11 cellular contexts compared by ENCODE assay signal in genomic region chr3:57112206-57112605, GRCh38. TPM values are rescaled to one million over a fixed set of nuclear protein-coding genes. Genes with fewer than 3 reads are reported as not detected.
DNase-seq lines count a peak whose midpoint lies in the region; ATAC-seq and TF ChIP-seq lines count a peak whose summit lies in the region.
"Had no signal": no experiment of that assay in that cellular context is flagged by ENCODE, and none has a peak within 500 bp of the region (broad histone marks: within the 10 kb centered on the region; RNA-seq: fewer than 3 reads in every experiment).

No MANE protein-coding gene starts in this region.

- H3K4me1 ChIP-seq in esophagus squamous epithelium = peaks cover 0 to 25% (median 0%) of the 10 kb centered on the region in 3 donors

- no peak overlapping the region for H3K27ac Mint-ChIP-seq in effector memory CD8-positive, alpha-beta T cell
- H3K27ac Mint-ChIP-seq in stimulated activated effector memory CD8-positive, alpha-beta T cell treated with anti-CD3 and anti-CD28 coated beads, Interleukin-12 subunit alpha, Interleukin-12 subunit beta, amount 100 ng/mL, for 72 hours = peak overlapping the region; percentile 54

- H3K9me3 ChIP-seq in esophagus squamous epithelium = no peaks in the 10 kb centered on the region

- H3K36me3 Mint-ChIP-seq in effector memory CD8-positive, alpha-beta T cell (ENCODE audit: insufficient read depth) = no peaks in the 10 kb centered on the region
- no peaks in the 10 kb centered on the region for H3K36me3 Mint-ChIP-seq in stimulated activated effector memory CD8-positive, alpha-beta T cell treated with anti-CD3 and anti-CD28 coated beads, Interleukin-12 subunit alpha, Interleukin-12 subunit beta, amount 100 ng/mL, for 72 hours

- no peak overlapping the region for H3K4me3 ChIP-seq in esophagus squamous epithelium

- no peak for TF ChIP-seq POLR2A in esophagus squamous epithelium (IDR thresholded peaks at IDR 0.05)

- DNase-seq in NOMO-1 treated with DMSO at 0.1 percent for 48 hours (lab: John Stamatoyannopoulos, UW; ENCODE audit: unreplicated experiment) = peak; percentile 38
- DNase-seq in NOMO-1 treated with dmso at 0.1 percent for 144 hours (lab: John Stamatoyannopoulos, UW; ENCODE audit: unreplicated experiment) = no peak
- peak; percentile 6 for DNase-seq in NCI-H69 (lab: John Stamatoyannopoulos, UW)
- no peak for DNase-seq in effector memory CD8-positive, alpha-beta T cell
- no peak for DNase-seq in stimulated activated effector memory CD8-positive, alpha-beta T cell treated with anti-CD3 and anti-CD28 coated beads, Interleukin-12 subunit alpha, Interleukin-12 subunit beta, amount 100 ng/mL, for 72 hours (ENCODE audit: low spot score in 2 of 2)
- no peak for DNase-seq in esophagus squamous epithelium (lab: John Stamatoyannopoulos, UW)
- DNase-seq: activated CD4-positive, alpha-beta T cell treated with anti-CD3 and anti-CD28 coated beads, Interleukin-2, amount 50 U/mL, for 4 hours; AML-193; NK-92 treated with Interleukin-12 subunit alpha and Interleukin-12 subunit beta, amount 100 ng/mL, for 24 hours had no signal

- H3K27me3 ChIP-seq in esophagus squamous epithelium = no peaks in the 10 kb centered on the region

- WGBS in esophagus squamous epithelium, 2 donors = 67 to 72% methylated on average over 5 of the region's 5 CpGs

- TF ChIP-seq CTCF in esophagus squamous epithelium (IDR thresholded peaks at IDR 0.05) = peak in 2 of 6 experiments; percentile 4 to 31

- peaks cover 7 to 13% of the 10 kb centered on the region in 2 donors for H3K4me1 Mint-ChIP-seq in effector memory CD8-positive, alpha-beta T cell (ENCODE audit: low read depth in 2 of 2)
- H3K4me1 Mint-ChIP-seq in stimulated activated effector memory CD8-positive, alpha-beta T cell treated with anti-CD3 and anti-CD28 coated beads, Interleukin-12 subunit alpha, Interleukin-12 subunit beta, amount 100 ng/mL, for 72 hours = peaks cover 12% of the 10 kb centered on the region

- ATAC-seq in effector memory CD8-positive, alpha-beta T cell (replicated peaks) = no peak
- ATAC-seq in stimulated activated effector memory CD8-positive, alpha-beta T cell treated with anti-CD3 and anti-CD28 coated beads, Interleukin-12 subunit alpha, Interleukin-12 subunit beta, amount 100 ng/mL, for 72 hours = no peak
- ATAC-seq in HG03159 (IDR thresholded peaks at IDR 0.05; ENCODE audit: unreplicated experiment) (no peak), GM18519 (IDR thresholded peaks at IDR 0.05; ENCODE audit: low FRiP score, unreplicated experiment) (no peak)

- intact Hi-C loops in esophagus squamous epithelium (cut with DNase I) = no loop called here

- no peaks in the 10 kb centered on the region for H3K9me3 Mint-ChIP-seq in effector memory CD8-positive, alpha-beta T cell
- H3K9me3 Mint-ChIP-seq in stimulated activated effector memory CD8-positive, alpha-beta T cell treated with anti-CD3 and anti-CD28 coated beads, Interleukin-12 subunit alpha, Interleukin-12 subunit beta, amount 100 ng/mL, for 72 hours = no peaks in the 10 kb centered on the region

- no peak overlapping the region for H3K27ac ChIP-seq in esophagus squamous epithelium

- H3K27me3 Mint-ChIP-seq in effector memory CD8-positive, alpha-beta T cell = peaks cover 13 to 15% of the 10 kb centered on the region in 2 donors

- H3K36me3 ChIP-seq in esophagus squamous epithelium = peaks cover 0 to 19% (median 0%) of the 10 kb centered on the region in 3 donors

- peak overlapping the region; percentile 60 to 65 for H3K4me3 Mint-ChIP-seq in effector memory CD8-positive, alpha-beta T cell
- H3K4me3 Mint-ChIP-seq in stimulated activated effector memory CD8-positive, alpha-beta T cell treated with anti-CD3 and anti-CD28 coated beads, Interleukin-12 subunit alpha, Interleukin-12 subunit beta, amount 100 ng/mL, for 72 hours = peak overlapping the region; percentile 57

RNA-seq across cellular contexts. Expression of gene SPATA12, which starts 51.7 kb away (rescaled TPM):
- total RNA-seq in esophagus squamous epithelium = under 1 TPM in 1 of 4 donors, not detected in 3; 0.09 TPM

RNA-seq across cellular contexts. Expression of gene IL17RD, which starts 52.9 kb away (rescaled TPM):
- 10 to 100 TPM in 1 of 4 donors, 1 to 10 TPM in 3; 4.4 to 10.4 (median 5.1) TPM for total RNA-seq in esophagus squamous epithelium

Comparison
In these comparisons a context has a peak if more than half of its experiments do, and no peak if none do; other contexts are left out.
1. DNase-seq: peak in NOMO-1 treated with DMSO at 0.1 percent for 48 hours (single experiment) and NCI-H69 (single experiment); none in NOMO-1 treated with dmso at 0.1 percent for 144 hours (single experiment), effector memory CD8-positive, alpha-beta T cell (0 of 3), stimulated activated effector memory CD8-positive, alpha-beta T cell treated with anti-CD3 and anti-CD28 coated beads, Interleukin-12 subunit alpha, Interleukin-12 subunit beta, amount 100 ng/mL, for 72 hours (0 of 2) and esophagus squamous epithelium (single experiment).